In genomic region chr7:80137410-80137809, GRCh38 we compare ENCODE assay signal across 18 cellular contexts. TPM values are rescaled to one million over a fixed set of nuclear protein-coding genes. Genes with fewer than 3 reads are reported as not detected.
DNase-seq lines count a peak whose midpoint lies in the region; ATAC-seq and TF ChIP-seq lines count a peak whose summit lies in the region.
"Had no signal": no experiment of that assay in that cellular context is flagged by ENCODE, and none has a peak within 500 bp of the region (broad histone marks: within the 10 kb centered on the region; RNA-seq: fewer than 3 reads in every experiment).

No MANE protein-coding gene starts in this region.

- H3K4ac ChIP-seq in IMR-90 (ENCODE audit: low read depth, low read length), result peak overlapping the region; percentile 48; the same call in 1 of the 2 replicates

- no peak overlapping the region for H2AFZ ChIP-seq in IMR-90 (replicated peaks; ENCODE audit: low read length, poor library complexity)

- no peak overlapping the region for H3K23ac ChIP-seq in IMR-90 (ENCODE audit: low read depth, low read length)

- H3K9me3 ChIP-seq in ES-I3 (ENCODE audit: control insufficient read depth, insufficient read depth, low read length) (no peaks in the 10 kb centered on the region), IMR-90 (ENCODE audit: control insufficient read depth, insufficient read depth, low read length) (no peaks in the 10 kb centered on the region)
- H3K9me3 ChIP-seq: esophagus squamous epithelium, heart right ventricle had no signal

- 0 out of 2 replicates have a peak overlapping the region, but pooled peaks have one; percentile 25 for H4K91ac ChIP-seq in IMR-90 (ENCODE audit: insufficient read depth, low read depth, low read length)

- H3K4me1 ChIP-seq in ES-I3 (ENCODE audit: insufficient read depth, low read length) (peaks cover 12% of the 10 kb centered on the region), IMR-90 (ENCODE audit: control insufficient read depth, insufficient read depth, low read length) (peaks cover 8% of the 10 kb centered on the region), rectal smooth muscle tissue (ENCODE audit: control insufficient read depth, insufficient read depth, low read length) (peaks cover 10% of the 10 kb centered on the region)

- CTCF ChIA-PET in IMR-90 (lab: Yijun Ruan, JAX), result interaction anchor here (0.6 kb wide), 2 partner anchors 306 to 1494 kb away, joined by 3 to 4 read pairs; no protein-coding TSS in a partner anchor

- H3K4me3 Mint-ChIP-seq in glutamatergic neuron (ENCODE audit: unreplicated experiment), result peak overlapping the region; percentile 87
- H3K4me3 Mint-ChIP-seq: dendritic cell treated with granulocyte-macrophage colony-stimulating factor and Interleukin-4, amounts not matched to agents 40 ng/mL and 50 ng/mL, for 4 days; memory B cell had no signal

- H3K9me3 Mint-ChIP-seq in glutamatergic neuron (ENCODE audit: unreplicated experiment), result peaks cover 8% of the 10 kb centered on the region
- H3K9me3 Mint-ChIP-seq: dendritic cell treated with granulocyte-macrophage colony-stimulating factor and Interleukin-4, amounts not matched to agents 40 ng/mL and 50 ng/mL, for 4 days; memory B cell had no signal

- peaks cover 33% of the 10 kb centered on the region for H3K4me1 Mint-ChIP-seq in glutamatergic neuron (ENCODE audit: low read depth, unreplicated experiment)

- H3K9me1 ChIP-seq in IMR-90 (ENCODE audit: insufficient read depth, low read length), result peaks cover 6% of the 10 kb centered on the region; the same call in 1 of the 2 replicates

- no CpG with 5 or more reads among the region's 12 CpGs for WGBS in IMR-90 (ENCODE audit: extremely low coverage in 2 of 2, insufficient read length in 1 of 2), 2 experiments

- no peak for DNase-seq in IMR-90
- DNase-seq in glutamatergic neuron, result no peak
- no peak for DNase-seq in activated gamma-delta T cell treated with Interleukin-2 at 50 U/mL for 16 hours
- no peak for DNase-seq in effector CD4-positive, alpha-beta T cell
- no peak for DNase-seq in HuH-7.5 (ENCODE audit: low spot score)
- DNase-seq in DMS79 (lab: John Stamatoyannopoulos, UW), result no peak
- DNase-seq: activated CD4-positive, alpha-beta T cell treated with anti-CD3 and anti-CD28 coated beads for 1 hour; activated effector memory CD4-positive, alpha-beta T cell treated with anti-CD3 and anti-CD28 coated beads, Interleukin-2, amount 50 U/mL, for 16 hours; esophagus squamous epithelium; heart right ventricle; MV-4-11; NCI-H524; T1000 had no signal

- H3K9ac ChIP-seq in ES-I3 (ENCODE audit: low read depth, low read length), result peak overlapping the region; percentile 17; the same call in 1 of the 2 replicates
- no peak overlapping the region for H3K9ac ChIP-seq in IMR-90 (ENCODE audit: low read depth, low read length)
- no peak overlapping the region for H3K9ac ChIP-seq in rectal smooth muscle tissue (ENCODE audit: low read length)

- POLR2A ChIA-PET in IMR-90 (lab: Charles Lee; ENCODE audit: unreplicated experiment), result no interaction called here

- H4K8ac ChIP-seq in IMR-90 (ENCODE audit: low read depth in 2 of 2, low read length in 2 of 2), result no peak overlapping the region

- intact Hi-C loops in IMR-90 (cut with micrococcal nuclease), result loop anchor here (2.0 to 5.0 kb wide), 2 partner anchors 85 to 135 kb away; no protein-coding TSS in a partner anchor

- H3K27me3 Mint-ChIP-seq in glutamatergic neuron (ENCODE audit: unreplicated experiment), result peaks cover 7% of the 10 kb centered on the region

- no peak for ATAC-seq in IMR-90 (ENCODE audit: low read depth)
- ATAC-seq: heart right ventricle had no signal

- in situ Hi-C loops in IMR-90 (cut with MboI; ENCODE audit: low sequenced_read_pairs), result loop anchor here (5.0 kb wide), 1 partner anchor 255 kb away; no protein-coding TSS in a partner anchor

- H3K56ac ChIP-seq in IMR-90 (ENCODE audit: extremely low read depth, insufficient read depth, low read length), result no peak overlapping the region

- H3K27ac ChIP-seq in IMR-90 (ENCODE audit: insufficient read depth, low read length) (no peak overlapping the region), rectal smooth muscle tissue (ENCODE audit: low read depth, low read length) (peak overlapping the region; percentile 30)

- 0 out of 2 replicates have a peak overlapping the region, but pooled peaks have one; percentile 19 for H3K14ac ChIP-seq in IMR-90 (replicated peaks; ENCODE audit: low read depth, low read length)

- no peak overlapping the region for H3K18ac ChIP-seq in IMR-90 (ENCODE audit: low read depth, low read length)

- no peak overlapping the region for H2BK15ac ChIP-seq in IMR-90 (ENCODE audit: low read depth, low read length)

- H2BK5ac ChIP-seq in IMR-90 (ENCODE audit: low read depth, low read length, poor library complexity, severe bottlenecking), result no peak overlapping the region

- H2AK9ac ChIP-seq in IMR-90 (replicated peaks; ENCODE audit: low read depth, low read length, poor library complexity), result no peak overlapping the region

- H3K27me3 ChIP-seq in IMR-90 (ENCODE audit: control insufficient read depth, insufficient read depth, low read length) (no peaks in the 10 kb centered on the region), rectal smooth muscle tissue (ENCODE audit: control insufficient read depth, insufficient read depth, low read length) (no peaks in the 10 kb centered on the region)

- H2BK20ac ChIP-seq in IMR-90 (ENCODE audit: low read depth, low read length), result no peak overlapping the region

- peaks cover 36% of the 10 kb centered on the region; the same call in 1 of the 2 replicates for H4K20me1 ChIP-seq in IMR-90 (ENCODE audit: insufficient read depth, low read length)

- no peaks in the 10 kb centered on the region for H3K36me3 Mint-ChIP-seq in glutamatergic neuron (ENCODE audit: unreplicated experiment)
- H3K36me3 Mint-ChIP-seq: IgD-negative memory B cell, memory B cell had no signal

- TF ChIP-seq CTCF in IMR-90 (conservative IDR thresholded peaks at IDR 0.05; ENCODE audit: low read depth, low read length) (no peak), glutamatergic neuron (IDR thresholded peaks at IDR 0.05; ENCODE audit: partially characterized antibody, unreplicated experiment) (no peak)

- no TSS peak for BruUV-seq in IMR-90 (replicated peaks; lab: Mats Ljungman, UMichigan)

- H3K4me2 ChIP-seq in IMR-90 (ENCODE audit: low read depth, low read length), result peak overlapping the region; percentile 64; the same call in 1 of the 2 replicates

- no peak overlapping the region for H3K27ac Mint-ChIP-seq in glutamatergic neuron (ENCODE audit: unreplicated experiment)
- H3K27ac Mint-ChIP-seq: dendritic cell treated with granulocyte-macrophage colony-stimulating factor and Interleukin-4, amounts not matched to agents 40 ng/mL and 50 ng/mL, for 4 days; IgD-negative memory B cell; memory B cell had no signal

- H2AK5ac ChIP-seq in IMR-90 (ENCODE audit: low read depth, low read length), result no peak overlapping the region

- dilution Hi-C loops in IMR-90 (cut with HindIII; ENCODE audit: low sequenced_read_pairs, unreplicated experiment), result no loop called here

- H3K79me1 ChIP-seq in IMR-90 (ENCODE audit: low read depth in 1 of 2, low read length in 2 of 2), result peaks cover 10 to 52% of the 10 kb centered on the region in 2 experiments

- H4K5ac ChIP-seq in IMR-90 (ENCODE audit: low read depth, low read length), result no peak overlapping the region

- H3K4me3 ChIP-seq in IMR-90 (ENCODE audit: insufficient read depth, low read depth, low read length) (no peak overlapping the region), rectal smooth muscle tissue (ENCODE audit: low read length) (no peak overlapping the region)

- TF ChIP-seq RAD21 in IMR-90 (IDR thresholded peaks at IDR 0.05; ENCODE audit: low read length), result no peak

- no peaks in the 10 kb centered on the region for H3K36me3 ChIP-seq in ES-I3 (ENCODE audit: insufficient read depth, low read length)
- no peaks in the 10 kb centered on the region for H3K36me3 ChIP-seq in IMR-90 (ENCODE audit: control insufficient read depth, insufficient read depth, low read length)
- H3K36me3 ChIP-seq in rectal smooth muscle tissue (ENCODE audit: control insufficient read depth, insufficient read depth, low read length), result no peaks in the 10 kb centered on the region
- H3K36me3 ChIP-seq: esophagus squamous epithelium, heart right ventricle had no signal

- H2BK120ac ChIP-seq in IMR-90 (ENCODE audit: low read depth, low read length), result no peak overlapping the region

- TF ChIP-seq POLR2A in IMR-90 (IDR thresholded peaks at IDR 0.05; ENCODE audit: low read depth, low read length), result no peak

TF ChIP-seq in IMR-90, 13 proteins besides CTCF, POLR2A, EP300 and RAD21:
- TF ChIP-seq FOS (IDR thresholded peaks at IDR 0.05; ENCODE audit: low read depth, low read length), result no peak
- no peak for TF ChIP-seq CEBPB (IDR thresholded peaks at IDR 0.05; ENCODE audit: low read depth, low read length)
- TF ChIP-seq MAFK (IDR thresholded peaks at IDR 0.05; ENCODE audit: low read depth, low read length), result no peak
- no peak for TF ChIP-seq BHLHE40 (IDR thresholded peaks at IDR 0.05; ENCODE audit: low read depth, low read length)
- no peak for TF ChIP-seq NFE2L2 (IDR thresholded peaks at IDR 0.05; ENCODE audit: low read depth, low read length)
- no peak for TF ChIP-seq ELK1 (IDR thresholded peaks at IDR 0.05; ENCODE audit: borderline replicate concordance, low read depth, low read length)
- no peak for TF ChIP-seq CHD1 (IDR thresholded peaks at IDR 0.05; ENCODE audit: low read depth, low read length)
- no peak for TF ChIP-seq RCOR1 (IDR thresholded peaks at IDR 0.05; ENCODE audit: insufficient replicate concordance, low read length)
- TF ChIP-seq SMC3 (IDR thresholded peaks at IDR 0.05; ENCODE audit: low read depth, low read length), result no peak
- no peak for TF ChIP-seq RFX5 (IDR thresholded peaks at IDR 0.05; ENCODE audit: low read depth, low read length)
TF ChIP-seq in IMR-90: peak in this region for 0.

RNA-seq across cellular contexts. Expression of gene GNAI1, which starts 2.8 kb away (rescaled TPM):
- total RNA-seq in IMR-90 (2012; rRNA removed) (26.5 and 44.2 TPM in 2 replicates), glutamatergic neuron (ENCODE audit: unreplicated experiment) (61.9 TPM)
- 17.2 and 21.1 TPM in 2 replicates for polyA plus RNA-seq in IMR-90 (2012; rRNA removed)
- 5.6 and 5.7 TPM in 2 replicates for polyA plus RNA-seq in IMR-90 (2012; cell fraction: cytosol; rRNA removed)
- 2.7 and 9.7 TPM in 2 replicates for polyA plus RNA-seq in IMR-90 (2012; cell fraction: nucleus; rRNA removed; ENCODE audit: low replicate concordance)
